Comparison of ENCODE assay signal across 25 cellular contexts in genomic region chr2:32915694-32916093, GRCh38.
"Had no signal": no experiment of that assay in that cellular context is flagged by ENCODE, and none has a peak within 500 bp of the region (broad histone marks: within the 10 kb centered on the region; RNA-seq: fewer than 3 reads in every experiment).

No MANE protein-coding gene starts in this region.

- DNase-seq: colonic mucosa; cortex of kidney; dermis blood vessel endothelial cell; dorsolateral prefrontal cortex; effector CD4-positive, alpha-beta T cell; effector CD8-positive, alpha-beta T cell; effector memory CD4-positive, alpha-beta T cell; effector memory CD8-positive, alpha-beta T cell; endodermal cell; erythroblast; esophagus squamous epithelium; foreskin fibroblast; foreskin keratinocyte; foreskin melanocyte; gastrocnemius medialis; glutamatergic neuron; head of caudate nucleus; heart left ventricle; heart right ventricle had no signal

- H3K9me3 ChIP-seq: colonic mucosa, esophagus muscularis mucosa, esophagus squamous epithelium, gastrocnemius medialis, gastroesophageal sphincter, heart left ventricle, heart right ventricle had no signal

- ATAC-seq: effector memory CD8-positive, alpha-beta T cell; esophagus mucosa; foreskin keratinocyte; gastrocnemius medialis; gastroesophageal sphincter; heart left ventricle; heart right ventricle had no signal

- FAIRE-seq: frontal cortex had no signal

- H3K36me3 ChIP-seq: colonic mucosa, esophagus muscularis mucosa, esophagus squamous epithelium, gastrocnemius medialis, gastroesophageal sphincter, heart left ventricle, heart right ventricle had no signal

- H3K27me3 ChIP-seq: colonic mucosa, esophagus muscularis mucosa, esophagus squamous epithelium, foreskin keratinocyte, gastrocnemius medialis, gastroesophageal sphincter, heart left ventricle, heart right ventricle had no signal

- H3K4me3 ChIP-seq: colonic mucosa, coronary artery, dorsolateral prefrontal cortex, esophagus muscularis mucosa, esophagus squamous epithelium, gastrocnemius medialis, gastroesophageal sphincter, heart left ventricle, heart right ventricle had no signal

- H3K4me1 ChIP-seq: colonic mucosa, esophagus muscularis mucosa, esophagus squamous epithelium, foreskin keratinocyte, gastrocnemius medialis, gastroesophageal sphincter, heart left ventricle, heart right ventricle had no signal

- H3K27ac ChIP-seq: colonic mucosa, coronary artery, dorsolateral prefrontal cortex, epithelial cell of prostate, esophagus muscularis mucosa, esophagus squamous epithelium, foreskin keratinocyte, gastrocnemius medialis, gastroesophageal sphincter, heart left ventricle, heart right ventricle had no signal
